1 cellular context compared by ENCODE assay signal in genomic region chr11:576791-577610, GRCh38.
TF ChIP-seq lines count a peak whose summit lies in the region.

No MANE protein-coding gene starts in this region.

TF ChIP-seq in WTC11, 78 proteins besides CTCF, POLR2A, EP300 and RAD21 (continued from another document):
- no peak for TF ChIP-seq JAZF1 (CRISPR knock-in tag; IDR thresholded peaks at IDR 0.05)
- no peak for TF ChIP-seq KAT7 (CRISPR knock-in tag; IDR thresholded peaks at IDR 0.05; ENCODE audit: borderline replicate concordance)
- no peak for TF ChIP-seq NR2C2 (CRISPR knock-in tag; IDR thresholded peaks at IDR 0.05)
